In the genomic region with DNA sequence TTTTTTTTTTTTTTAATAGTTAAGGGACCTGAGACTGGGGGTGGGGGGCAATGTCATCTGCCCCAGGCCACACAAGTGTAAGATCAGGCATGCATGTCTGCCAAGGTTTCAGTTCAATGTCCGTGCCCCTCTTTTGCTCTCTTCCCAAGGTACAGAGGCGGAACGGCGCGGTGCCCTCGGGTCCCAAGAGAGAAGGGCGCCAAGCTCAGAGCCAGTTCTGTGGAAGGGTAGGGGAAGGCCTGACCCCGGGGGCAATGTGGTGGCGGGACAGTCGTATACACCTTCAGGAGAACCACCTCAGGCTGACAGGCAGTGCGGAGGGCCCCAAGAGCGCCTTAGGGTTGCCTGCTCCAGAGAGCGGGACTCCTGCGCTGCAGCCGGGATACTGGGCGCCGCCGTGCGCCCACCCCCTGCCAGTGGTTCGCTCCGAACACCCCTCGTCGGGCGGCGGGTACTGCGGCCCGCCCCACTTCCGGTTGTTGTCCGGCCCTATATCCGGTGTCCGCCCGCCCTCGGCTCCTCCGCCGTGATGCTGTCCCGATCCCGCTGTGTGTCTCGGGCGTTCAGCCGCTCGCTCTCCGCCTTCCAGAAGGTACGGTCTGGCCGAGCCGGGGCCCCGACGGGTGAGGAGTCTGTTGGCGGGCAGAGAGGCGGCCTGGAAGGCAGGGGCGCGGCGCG, we compare ENCODE assay signal across 8 cellular contexts. TPM values are rescaled to one million over a fixed set of nuclear protein-coding genes. Genes with fewer than 3 reads are reported as not detected.
DNase-seq lines count a peak whose midpoint lies in the region; ATAC-seq lines count a peak whose summit lies in the region.

DLST (plus strand) TSS at position 492 of the 678 bp plus-strand sequence; CDS start at position 530, 38 bp downstream.

- peak; percentile 93 for ATAC-seq in GM19467 (IDR thresholded peaks at IDR 0.05; ENCODE audit: unreplicated experiment)

- DNase-seq in CMK (ENCODE audit: low read depth) (peak; percentile 67), HS-27A (ENCODE audit: low read depth) (peak; percentile 73), lung microvascular endothelial cell (ENCODE audit: low read depth in 2 of 2) (peak; percentile 90 to 91)
- DNase-seq in NK-92 treated with Interleukin-12 subunit alpha and Interleukin-12 subunit beta, amount 100 ng/mL, for 24 hours (lab: John Stamatoyannopoulos, UW) = peak; percentile 73
- peak; percentile 97 for DNase-seq in activated CD8-positive, alpha-beta memory T cell treated with anti-CD3 and anti-CD28 coated beads for 24 hours
- peak; percentile 70 for DNase-seq in effector CD8-positive, alpha-beta T cell (lab: John Stamatoyannopoulos, UW)
- peak; percentile 77 for DNase-seq in stimulated activated CD8-positive, alpha-beta memory T cell treated with anti-CD3 and anti-CD28 coated beads, Interleukin-12 subunit alpha, Interleukin-12 subunit beta, amount 100 ng/mL, for 1 hour (ENCODE audit: low read depth)

RNA-seq across cellular contexts. Expression of gene DLST, which starts in this region (rescaled TPM):
- total RNA-seq in lung microvascular endothelial cell = 35.3 and 35.7 TPM in 2 replicates

Comparison
In these comparisons a context has a peak if more than half of its experiments do, and no peak if none do; other contexts are left out.
1. Peak in every context shown above with its lines: DNase-seq and ATAC-seq.